In genomic region chr6:105111871-105112270, GRCh38 we compare ENCODE assay signal across 2 cellular contexts.
TF ChIP-seq lines count a peak whose summit lies in the region.

No MANE protein-coding gene starts in this region.

TF ChIP-seq in GM23338, 12 proteins besides CTCF, POLR2A, EP300 and RAD21 (continued from another document):
- no peak for TF ChIP-seq ZNF462 (CRISPR knock-in tag; IDR thresholded peaks at IDR 0.05)
- TF ChIP-seq REST (IDR thresholded peaks at IDR 0.05; ENCODE audit: unreplicated experiment) = no peak
- no peak for TF ChIP-seq CREB1 (CRISPR knock-in tag; IDR thresholded peaks at IDR 0.05; ENCODE audit: low read depth)
- no peak for TF ChIP-seq NANOG (IDR thresholded peaks at IDR 0.05; ENCODE audit: borderline replicate concordance)
- no peak for TF ChIP-seq ETS1 (IDR thresholded peaks at IDR 0.05)
- no peak for TF ChIP-seq EZH2phosphoT487 (IDR thresholded peaks at IDR 0.05; ENCODE audit: unreplicated experiment)
- TF ChIP-seq EZH2 (IDR thresholded peaks at IDR 0.05; ENCODE audit: low read depth, unreplicated experiment) = no peak
- no peak for TF ChIP-seq JUNB (IDR thresholded peaks at IDR 0.05; ENCODE audit: unreplicated experiment)
- no peak for TF ChIP-seq ZNF114 (CRISPR knock-in tag; IDR thresholded peaks at IDR 0.05)
- TF ChIP-seq ZNF331 (CRISPR knock-in tag; IDR thresholded peaks at IDR 0.05; ENCODE audit: low read depth) = no peak
TF ChIP-seq in GM23338: peak in this region for 0.

TF ChIP-seq in HCT116, 20 proteins besides CTCF, POLR2A, EP300 and RAD21 (continued from another document):
- TF ChIP-seq YY1 (IDR thresholded peaks at IDR 0.05; ENCODE audit: extremely low read depth, insufficient replicate concordance, low read depth, low read length) (no peak), EZH2phosphoT487 (IDR thresholded peaks at IDR 0.05; ENCODE audit: borderline replicate concordance) (no peak), SRF (IDR thresholded peaks at IDR 0.05; ENCODE audit: low read depth) (no peak), EZH2 (IDR thresholded peaks at IDR 0.05) (no peak), ZNF274 (IDR thresholded peaks at IDR 0.05; ENCODE audit: low read depth, low read length) (no peak), CEBPB (IDR thresholded peaks at IDR 0.05; ENCODE audit: low read depth) (no peak), JUND (IDR thresholded peaks at IDR 0.05) (no peak), ELF1 (IDR thresholded peaks at IDR 0.05; ENCODE audit: borderline replicate concordance, low read depth) (no peak), MAX (IDR thresholded peaks at IDR 0.05) (no peak), EGR1 (IDR thresholded peaks at IDR 0.05; ENCODE audit: low read depth) (no peak), SP1 (IDR thresholded peaks at IDR 0.05; ENCODE audit: low read depth) (no peak), ZFX (IDR thresholded peaks at IDR 0.05) (no peak), ZBTB33 (IDR thresholded peaks at IDR 0.05; ENCODE audit: extremely low read depth, insufficient replicate concordance, low read length) (no peak), SIN3A (IDR thresholded peaks at IDR 0.05; ENCODE audit: low read depth) (no peak)
